ENCODE assay signal across 35 cellular contexts in genomic region chr16:51310159-51310558, GRCh38.
"Had no signal": no experiment of that assay in that cellular context is flagged by ENCODE, and none has a peak within 500 bp of the region (broad histone marks: within the 10 kb centered on the region; RNA-seq: fewer than 3 reads in every experiment).

No MANE protein-coding gene starts in this region.

- DNase-seq: activated B cell treated with CpG ODN at 0.5 μM for 24 hours; activated CD4-positive, alpha-beta memory T cell treated with anti-CD3 and anti-CD28 coated beads for 36 hours; activated CD4-positive, alpha-beta T cell treated with anti-CD3 and anti-CD28 coated beads for 4 hours; activated CD4-positive, alpha-beta T cell treated with anti-CD3 and anti-CD28 coated beads, Interleukin-2, amount 10 ng/mL, durations not matched to agents 24 days and 14 days; activated CD4-positive, alpha-beta T cell treated with anti-CD3 and anti-CD28 coated beads, Interleukin-2, amount 50 U/mL, for 1 hour; activated CD4-positive, alpha-beta T cell treated with anti-CD3 and anti-CD28 coated beads, Interleukin-2, amount 50 U/mL, for 4 hours; activated CD4-positive, CD25-positive, alpha-beta regulatory T cell treated with anti-CD3 and anti-CD28 coated beads, Interleukin-2, amount 50 U/mL, for 72 hours; activated CD8-positive, alpha-beta memory T cell treated with anti-CD3 and anti-CD28 coated beads, Interleukin-2, amount 50 U/mL, for 4 hours; activated CD8-positive, alpha-beta T cell treated with anti-CD3 and anti-CD28 coated beads for 36 hours; activated effector memory CD4-positive, alpha-beta T cell treated with anti-CD3 and anti-CD28 coated beads, Interleukin-2, amount 50 U/mL, for 16 hours; activated gamma-delta T cell treated with Interleukin-2 at 50 U/mL for 16 hours; activated naive CD4-positive, alpha-beta T cell; activated naive CD4-positive, alpha-beta T cell treated with anti-CD3 and anti-CD28 coated beads for 36 hours; activated naive CD4-positive, alpha-beta T cell treated with anti-CD3 and anti-CD28 coated beads, Interleukin-2, amount 50 U/mL, for 16 hours; activated naive CD8-positive, alpha-beta T cell treated with anti-CD3 and anti-CD28 coated beads for 36 hours; activated T-cell treated with anti-CD3 and anti-CD28 coated beads for 4 hours; activated T-cell treated with anti-CD3 and anti-CD28 coated beads, Interleukin-2, amount 50 U/mL, for 1 hour; activated T-cell treated with anti-CD3 and anti-CD28 coated beads, Interleukin-2, amount 50 U/mL, for 4 hours; activated T-cell treated with anti-CD3 and anti-CD28 coated beads, Interleukin-2, amount 50 U/mL, for 72 hours; adrenal gland; amniotic stem cell; aorta; body of pancreas; brain microvascular endothelial cell; central memory CD4-positive, alpha-beta T cell; T-helper 1 cell; T-helper 2 cell; T-helper 9 cell had no signal

- H3K4me1 Mint-ChIP-seq: activated B cell treated with CpG ODN at 0.5 μM for 24 hours; activated CD4-positive, alpha-beta T cell treated with anti-CD3 and anti-CD28 coated beads, Interleukin-2, amount 10 ng/mL, durations not matched to agents 24 days and 14 days; activated naive CD8-positive, alpha-beta T cell treated with anti-CD3 and anti-CD28 coated beads for 36 hours; activated T-helper 17 cell treated with anti-CD3 and anti-CD28 coated beads, Interleukin-2, amount 50 U/mL, for 72 hours had no signal

- H3K9me3 Mint-ChIP-seq: activated B cell treated with CpG ODN at 0.5 μM for 24 hours; activated CD4-positive, alpha-beta memory T cell treated with anti-CD3 and anti-CD28 coated beads for 36 hours; activated CD4-positive, alpha-beta T cell treated with anti-CD3 and anti-CD28 coated beads, Interleukin-2, amount 10 ng/mL, durations not matched to agents 24 days and 14 days; activated naive CD4-positive, alpha-beta T cell treated with anti-CD3 and anti-CD28 coated beads for 36 hours had no signal

- FAIRE-seq: astrocyte, TTC549 had no signal

- ATAC-seq: activated CD8-positive, alpha-beta T cell treated with anti-CD3 and anti-CD28 coated beads for 36 hours; activated naive CD4-positive, alpha-beta T cell treated with anti-CD3 and anti-CD28 coated beads, Interleukin-2, amount 50 U/mL, for 72 hours; activated T-cell treated with anti-CD3 and anti-CD28 coated beads, Interleukin-2, amount 50 U/mL, for 4 hours; activated T-cell treated with anti-CD3 and anti-CD28 coated beads, Interleukin-2, amount 50 U/mL, for 72 hours; activated T-helper 17 cell treated with anti-CD3 and anti-CD28 coated beads, Interleukin-2, amount 50 U/mL, for 72 hours; body of pancreas had no signal

- H3K4me3 Mint-ChIP-seq: activated B cell treated with CpG ODN at 0.5 μM for 24 hours; activated CD4-positive, alpha-beta memory T cell treated with anti-CD3 and anti-CD28 coated beads for 36 hours; activated CD4-positive, alpha-beta T cell treated with anti-CD3 and anti-CD28 coated beads, Interleukin-2, amount 10 ng/mL, durations not matched to agents 24 days and 14 days; activated CD8-positive, alpha-beta T cell treated with anti-CD3 and anti-CD28 coated beads for 36 hours; activated naive CD4-positive, alpha-beta T cell treated with anti-CD3 and anti-CD28 coated beads for 36 hours; activated naive CD8-positive, alpha-beta T cell treated with anti-CD3 and anti-CD28 coated beads for 36 hours; activated T-cell treated with anti-CD3 and anti-CD28 coated beads, Interleukin-2, amount 50 U/mL, for 4 hours; activated T-cell treated with anti-CD3 and anti-CD28 coated beads, Interleukin-2, amount 50 U/mL, for 72 hours; activated T-helper 1 cell treated with anti-CD3 and anti-CD28 coated beads, Interleukin-12 subunit alpha, Interleukin-12 subunit beta, Interleukin-2, Interleukin-4 antibody, amounts not matched to agents 30 ng/mL and 10 ng/mL and 1 ng/mL, durations not matched to agents 14 hours and 24 hours and 36 hours; activated T-helper 17 cell treated with anti-CD3 and anti-CD28 coated beads, Interleukin-2, amount 50 U/mL, for 72 hours; T-helper 1 cell treated with Interleukin-12 subunit alpha and Interleukin-12 subunit beta and Interleukin-4 antibody, amounts not matched to agents 30 μg/mL and 1 μg/mL, for 36 hours; T-helper 2 cell treated with Interferon-gamma antibody and Interleukin-4, amounts not matched to agents 5 μg/mL and 100 μg/mL, for 36 hours had no signal

- H3K27me3 Mint-ChIP-seq: activated B cell treated with CpG ODN at 0.5 μM for 24 hours; activated CD4-positive, alpha-beta memory T cell treated with anti-CD3 and anti-CD28 coated beads for 36 hours; activated CD4-positive, alpha-beta T cell treated with anti-CD3 and anti-CD28 coated beads, Interleukin-2, amount 10 ng/mL, durations not matched to agents 24 days and 14 days; activated CD8-positive, alpha-beta T cell treated with anti-CD3 and anti-CD28 coated beads for 36 hours; activated naive CD8-positive, alpha-beta T cell treated with anti-CD3 and anti-CD28 coated beads for 36 hours; activated T-helper 17 cell treated with anti-CD3 and anti-CD28 coated beads, Interleukin-2, amount 50 U/mL, for 72 hours had no signal

- H3K36me3 Mint-ChIP-seq: activated CD4-positive, alpha-beta memory T cell treated with anti-CD3 and anti-CD28 coated beads for 36 hours; activated naive CD4-positive, alpha-beta T cell treated with anti-CD3 and anti-CD28 coated beads, Interleukin-2, amount 50 U/mL, for 72 hours; activated naive CD8-positive, alpha-beta T cell treated with anti-CD3 and anti-CD28 coated beads for 36 hours had no signal

- H3K27ac Mint-ChIP-seq: activated B cell treated with CpG ODN at 0.5 μM for 24 hours; activated CD4-positive, alpha-beta memory T cell treated with anti-CD3 and anti-CD28 coated beads for 36 hours; activated CD4-positive, alpha-beta T cell treated with anti-CD3 and anti-CD28 coated beads, Interleukin-2, amount 10 ng/mL, durations not matched to agents 24 days and 14 days; activated CD8-positive, alpha-beta T cell treated with anti-CD3 and anti-CD28 coated beads for 36 hours; activated naive CD4-positive, alpha-beta T cell treated with anti-CD3 and anti-CD28 coated beads for 36 hours; activated naive CD4-positive, alpha-beta T cell treated with anti-CD3 and anti-CD28 coated beads, Interleukin-2, amount 50 U/mL, for 72 hours; activated naive CD8-positive, alpha-beta T cell treated with anti-CD3 and anti-CD28 coated beads for 36 hours; activated T-cell treated with anti-CD3 and anti-CD28 coated beads, Interleukin-2, amount 50 U/mL, for 72 hours; activated T-helper 1 cell treated with anti-CD3 and anti-CD28 coated beads, Interleukin-12 subunit alpha, Interleukin-12 subunit beta, Interleukin-2, Interleukin-4 antibody, amounts not matched to agents 30 ng/mL and 10 ng/mL and 1 ng/mL, durations not matched to agents 14 hours and 24 hours and 36 hours; activated T-helper 17 cell treated with anti-CD3 and anti-CD28 coated beads, Interleukin-2, amount 50 U/mL, for 72 hours; T-helper 1 cell treated with Interleukin-12 subunit alpha and Interleukin-12 subunit beta and Interleukin-4 antibody, amounts not matched to agents 30 μg/mL and 1 μg/mL, for 36 hours; T-helper 2 cell treated with Interferon-gamma antibody and Interleukin-4, amounts not matched to agents 5 μg/mL and 100 μg/mL, for 36 hours had no signal
